Comparison of ENCODE assay signal across 11 cellular contexts in genomic region chr1:238647877-238648276, GRCh38.
DNase-seq lines count a peak whose midpoint lies in the region; ATAC-seq, FAIRE-seq and TF ChIP-seq lines count a peak whose summit lies in the region.
"Had no signal": no experiment of that assay in that cellular context is flagged by ENCODE, and none has a peak within 500 bp of the region (broad histone marks: within the 10 kb centered on the region; RNA-seq: fewer than 3 reads in every experiment).

No MANE protein-coding gene starts in this region.

- no peak overlapping the region for H3K4me3 ChIP-seq in A549
- H3K4me3 ChIP-seq in transverse colon, result no peak overlapping the region
- no peak overlapping the region for H3K4me3 ChIP-seq in testis

- no peak for TF ChIP-seq RAD21 in A549 (conservative IDR thresholded peaks at IDR 0.05 in 1 of 2, IDR thresholded peaks at IDR 0.05 in 1 of 2)

- no peaks in the 10 kb centered on the region for H3K36me3 ChIP-seq in transverse colon
- H3K36me3 ChIP-seq in testis (ENCODE audit: low read depth, missing control alignments), result no peaks in the 10 kb centered on the region

- no peaks in the 10 kb centered on the region for H3K27me3 ChIP-seq in transverse colon
- H3K27me3 ChIP-seq in testis, result no peaks in the 10 kb centered on the region

- in situ Hi-C loops in transverse colon (cut with MboI; ENCODE audit: low pct_ligation_motif_present in 1 of 4, low pct_unique_long_range_greater_than_20kb in 1 of 4, low sequenced_read_pairs in 3 of 4), result no loop called here

- DNase-seq in A549 (ENCODE audit: low read depth in 1 of 2, low spot score in 1 of 2) (peak; percentile 7 to 83), HK-2 (ENCODE audit: unreplicated experiment) (peak; percentile 64), T1000 (lab: John Stamatoyannopoulos, UW) (peak; percentile 40), iPS DF 19.7 (ENCODE audit: low read depth, low spot score) (peak; percentile 95), transverse colon (no peak), testis (no peak)
- DNase-seq: CD4-positive, CD25-positive, alpha-beta regulatory T cell; natural killer cell had no signal

- no peaks in the 10 kb centered on the region for H3K9me3 ChIP-seq in A549
- H3K9me3 ChIP-seq in transverse colon, result no peaks in the 10 kb centered on the region
- H3K9me3 ChIP-seq in testis, result no peaks in the 10 kb centered on the region

- TF ChIP-seq POLR2A in A549 (IDR thresholded peaks at IDR 0.05; ENCODE audit: low read length) (no peak), transverse colon (IDR thresholded peaks at IDR 0.05) (no peak), testis (IDR thresholded peaks at IDR 0.05) (no peak)

- peak overlapping the region; percentile 45; the same call in 1 of the 3 replicates for H3K4me2 ChIP-seq in A549

- WGBS in A549 (ENCODE audit: missing lambda C conversion rate), result 8% methylated on average over 3 of the region's 3 CpGs
- WGBS in transverse colon (ENCODE audit: low coverage in 1 of 2), 2 donors, result 55% methylated on average over 3 of the region's 3 CpGs; no CpG with 5 or more reads in 1 of the 2 donors
- 28 to 38% methylated on average over 3 of the region's 3 CpGs for WGBS in testis, 2 donors

- TF ChIP-seq CTCF in A549 (IDR thresholded peaks at IDR 0.05), result no peak
- no peak for TF ChIP-seq CTCF in transverse colon (IDR thresholded peaks at IDR 0.05)
- no peak for TF ChIP-seq CTCF in testis (IDR thresholded peaks at IDR 0.05)

- no peak for TF ChIP-seq EP300 in A549 (IDR thresholded peaks at IDR 0.05)
- TF ChIP-seq EP300 in transverse colon (IDR thresholded peaks at IDR 0.05; ENCODE audit: low read depth), result no peak

- CTCF ChIA-PET in A549 (lab: Yijun Ruan, JAX), result no interaction called here

- POLR2A ChIA-PET in A549 (lab: Yijun Ruan, JAX), result no interaction called here

- H3K27ac ChIP-seq in A549, result no peak overlapping the region; a peak in 1 of 6 replicates
- H3K27ac ChIP-seq in transverse colon, result no peak overlapping the region
- H3K27ac ChIP-seq in testis, result no peak overlapping the region

- FAIRE-seq in A549 (lab: Jason Lieb, UNC), result no peak
- FAIRE-seq: GM19239 had no signal

- 0 out of 3 replicates have a peak, but pooled peaks cover 6% of the 10 kb centered on the region for H3K4me1 ChIP-seq in A549
- H3K4me1 ChIP-seq in transverse colon, result no peaks in the 10 kb centered on the region
- H3K4me1 ChIP-seq in testis, result no peaks in the 10 kb centered on the region

- intact Hi-C loops in transverse colon (cut with DNase I; ENCODE audit: low total_unique reads) (no loop called here), testis (cut with DNase I; ENCODE audit: low total_unique reads) (no loop called here)

- ATAC-seq in A549 (peak; percentile 70 to 97; a peak in 5 of 6 replicates), GM21367 (IDR thresholded peaks at IDR 0.05; ENCODE audit: unreplicated experiment) (no peak), GM18519 (IDR thresholded peaks at IDR 0.05; ENCODE audit: low FRiP score, unreplicated experiment) (no peak)
- ATAC-seq: natural killer cell had no signal

TF ChIP-seq in A549, 52 proteins besides CTCF, POLR2A, EP300 and RAD21:
- TF ChIP-seq FOSL2 (IDR thresholded peaks at IDR 0.05) (no peak), FOSL2 (CRISPR knock-in tag; IDR thresholded peaks at IDR 0.05) (peak; percentile 65), JUN (IDR thresholded peaks at IDR 0.05) (no peak), HOXB13 (CRISPR knock-in tag; IDR thresholded peaks at IDR 0.05; ENCODE audit: low read depth) (no peak)

Comparison
In these comparisons a context has a peak if more than half of its experiments do, and no peak if none do; other contexts are left out.
1. ATAC-seq: peak in A549 (2 of 2); none in GM21367 (single experiment) and GM18519 (single experiment).
2. DNase-seq: peak in A549 (2 of 2), HK-2 (single experiment), T1000 (single experiment) and iPS DF 19.7 (single experiment); none in transverse colon (single experiment) and testis (single experiment).